ENCODE assay signal across 12 cellular contexts in the genomic region with DNA sequence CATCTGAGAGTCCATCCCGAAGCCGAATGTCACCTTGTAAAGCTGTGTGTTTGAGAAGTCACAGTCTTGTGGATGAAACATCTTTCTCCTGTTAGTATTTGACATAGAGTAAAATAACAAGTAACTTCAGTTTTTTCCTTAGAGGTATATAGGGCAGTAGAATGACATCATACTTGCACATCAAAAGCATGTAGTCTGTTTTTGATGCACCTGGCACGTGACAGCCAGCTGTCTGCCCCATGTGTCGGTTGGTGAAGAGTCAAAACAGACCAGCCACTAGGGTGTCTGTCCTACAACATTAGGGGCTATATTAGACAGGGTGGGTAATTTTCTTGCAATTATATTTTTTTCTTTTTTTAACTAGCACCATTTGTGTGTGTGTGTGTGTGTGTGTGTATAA.
DNase-seq lines count a peak whose midpoint lies in the region.
"Had no signal": no experiment of that assay in that cellular context is flagged by ENCODE, and none has a peak within 500 bp of the region (broad histone marks: within the 10 kb centered on the region; RNA-seq: fewer than 3 reads in every experiment).

No MANE protein-coding gene starts in this region.

- DNase-seq in NCI-H2171 treated with DMSO at 0.1 percent for 48 hours (lab: John Stamatoyannopoulos, UW) (peak; percentile 29), NCI-H2171 (lab: John Stamatoyannopoulos, UW) (no peak), NAMALWA (ENCODE audit: low spot score) (peak; percentile 83), myocyte (ENCODE audit: low read depth) (peak; percentile 41), amniotic stem cell (lab: John Stamatoyannopoulos, UW) (no peak), dedifferentiated amniotic fluid mesenchymal stem cell (ENCODE audit: extremely low spot score) (no peak), HuH-7 (ENCODE audit: low spot score) (no peak)
- peak; percentile 26 for DNase-seq in activated naive CD4-positive, alpha-beta T cell treated with Interleukin-2 at 50 U/mL for 16 hours
- DNase-seq: COR-L47, hippocampal formation, KBM-7, NCI-H1436 had no signal

Comparison
In these comparisons a context has a peak if more than half of its experiments do, and no peak if none do; other contexts are left out.
1. DNase-seq: peak in NCI-H2171 treated with DMSO at 0.1 percent for 48 hours (single experiment), NAMALWA (single experiment), activated naive CD4-positive, alpha-beta T cell treated with Interleukin-2 at 50 U/mL for 16 hours (single experiment) and myocyte (single experiment); none in NCI-H2171 (single experiment), amniotic stem cell (single experiment), dedifferentiated amniotic fluid mesenchymal stem cell (single experiment) and HuH-7 (single experiment).